ENCODE assay signal across 21 cellular contexts in genomic region chr16:72313903-72314302, GRCh38.
A peak's percentile ranks its signal among the peaks of the same experiment; 100 is the strongest.
DNase-seq lines count a peak whose midpoint lies in the region; ATAC-seq, FAIRE-seq and TF ChIP-seq lines count a peak whose summit lies in the region.
"Had no signal": no experiment of that assay in that cellular context is flagged by ENCODE, and none has a peak within 500 bp of the region (broad histone marks: within the 10 kb centered on the region; RNA-seq: fewer than 3 reads in every experiment).

No MANE protein-coding gene starts in this region.

- H3K4me3 Mint-ChIP-seq in activated CD4-positive, alpha-beta T cell treated with anti-CD3 and anti-CD28 coated beads, Interleukin-2, amount 10 ng/mL, durations not matched to agents 7 days and 5 days = no peak overlapping the region
- H3K4me3 Mint-ChIP-seq: CD14-positive monocyte; CD8-positive, alpha-beta T cell; HFFc6 had no signal

- no peak overlapping the region for H3K27ac Mint-ChIP-seq in activated CD4-positive, alpha-beta T cell treated with anti-CD3 and anti-CD28 coated beads, Interleukin-2, amount 10 ng/mL, durations not matched to agents 7 days and 5 days
- H3K27ac Mint-ChIP-seq: CD14-positive monocyte; CD8-positive, alpha-beta T cell; HFFc6 had no signal

- H3K36me3 ChIP-seq in testis (ENCODE audit: low read depth, missing control alignments) = no peaks in the 10 kb centered on the region

- CTCF ChIA-PET in activated CD4-positive, alpha-beta T cell treated with anti-CD3 and anti-CD28 coated beads, Interleukin-2, amount 10 ng/mL, durations not matched to agents 7 days and 5 days (lab: Charles Lee) = no interaction called here

- no peak for TF ChIP-seq CTCF in fibroblast of villous mesenchyme (IDR thresholded peaks at IDR 0.05; ENCODE audit: insufficient read depth, low read depth, low read length)
- TF ChIP-seq CTCF in testis (IDR thresholded peaks at IDR 0.05) = no peak

- DNase-seq in HTR-8/SVneo (ENCODE audit: insufficient read length, low spot score) (no peak), fibroblast of villous mesenchyme (ENCODE audit: low read depth) (peak; percentile 55), testis (no peak), G401 (ENCODE audit: low spot score) (no peak)
- no peak for DNase-seq in activated CD4-positive, alpha-beta T cell treated with anti-CD3 and anti-CD28 coated beads, Interleukin-2, amount 10 ng/mL, durations not matched to agents 7 days and 5 days
- DNase-seq: 8988T; Calu3; CD8-positive, alpha-beta T cell; DMS53; DND-41; GDM1; GOT3; H7; HFFc6 had no signal

- WGBS in testis, 2 donors = 87 to 90% methylated on average over 2 of the region's 2 CpGs

- TF ChIP-seq POLR2A in testis (IDR thresholded peaks at IDR 0.05) = no peak

- peaks cover 3% of the 10 kb centered on the region for H3K9me3 Mint-ChIP-seq in activated CD4-positive, alpha-beta T cell treated with anti-CD3 and anti-CD28 coated beads, Interleukin-2, amount 10 ng/mL, durations not matched to agents 7 days and 5 days

- H3K9me3 ChIP-seq in testis = no peaks in the 10 kb centered on the region

- in situ Hi-C loops in G401 (cut with HindIII; ENCODE audit: low sequenced_read_pairs) = no loop called here

- intact Hi-C loops in testis (cut with DNase I; ENCODE audit: low total_unique reads) = no loop called here

- peaks cover 2% of the 10 kb centered on the region for H3K4me1 Mint-ChIP-seq in activated CD4-positive, alpha-beta T cell treated with anti-CD3 and anti-CD28 coated beads, Interleukin-2, amount 10 ng/mL, durations not matched to agents 7 days and 5 days
- H3K4me1 Mint-ChIP-seq: CD14-positive monocyte had no signal

- H3K36me3 Mint-ChIP-seq in activated CD4-positive, alpha-beta T cell treated with anti-CD3 and anti-CD28 coated beads, Interleukin-2, amount 10 ng/mL, durations not matched to agents 7 days and 5 days (ENCODE audit: low read depth) = peaks cover 3% of the 10 kb centered on the region

- ATAC-seq in GM21423 (IDR thresholded peaks at IDR 0.05; ENCODE audit: unreplicated experiment) = no peak
- ATAC-seq: CD8-positive, alpha-beta T cell; HCT116 had no signal

- H3K4me3 ChIP-seq in fibroblast of villous mesenchyme (ENCODE audit: low read depth, low read length) = no peak overlapping the region
- no peak overlapping the region for H3K4me3 ChIP-seq in testis
- H3K4me3 ChIP-seq: BLaER1 had no signal

- H3K27me3 Mint-ChIP-seq in activated CD4-positive, alpha-beta T cell treated with anti-CD3 and anti-CD28 coated beads, Interleukin-2, amount 10 ng/mL, durations not matched to agents 7 days and 5 days = no peaks in the 10 kb centered on the region

- no peaks in the 10 kb centered on the region for H3K27me3 ChIP-seq in testis
- H3K27me3 ChIP-seq: BLaER1 had no signal

- peaks cover 6% of the 10 kb centered on the region for H3K4me1 ChIP-seq in testis

- no peak overlapping the region for H3K27ac ChIP-seq in testis
- H3K27ac ChIP-seq: BLaER1 had no signal

- FAIRE-seq in HTR-8/SVneo (lab: Jason Lieb, UNC) (peak; percentile 38), endometrium (lab: Jason Lieb, UNC) (peak; percentile 8)
- FAIRE-seq: GM12892, GM18507 had no signal

- POLR2A ChIA-PET in activated CD4-positive, alpha-beta T cell treated with anti-CD3 and anti-CD28 coated beads, Interleukin-2, amount 10 ng/mL, durations not matched to agents 7 days and 5 days (lab: Charles Lee) = no interaction called here
